Comparison of ENCODE assay signal across 1 cellular context in the genomic region with DNA sequence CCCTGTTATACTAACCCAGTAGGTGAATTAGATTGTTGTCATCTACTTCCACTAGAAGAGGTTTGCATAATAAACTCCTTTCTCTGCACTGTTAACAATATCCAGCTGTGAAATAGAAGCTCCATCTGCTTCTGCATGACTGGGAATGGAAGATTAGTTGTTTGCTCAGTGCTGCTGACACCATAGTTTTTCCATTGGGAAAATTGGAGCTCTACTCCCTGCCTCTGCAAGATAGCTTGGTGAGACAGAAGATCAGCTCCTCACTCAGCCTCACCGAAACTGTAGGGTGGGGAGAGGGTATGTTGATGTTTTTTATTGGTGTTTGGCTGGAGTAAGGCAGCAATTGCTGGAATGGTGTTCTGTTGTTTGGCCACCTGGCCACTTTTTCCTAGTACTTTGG.
TF ChIP-seq lines count a peak whose summit lies in the region.

No MANE protein-coding gene starts in this region.

TF ChIP-seq in H1, 55 proteins besides CTCF, POLR2A, EP300 and RAD21:
- no peak for TF ChIP-seq TAF1 (IDR thresholded peaks at IDR 0.05; ENCODE audit: low read depth, low read length)
- no peak for TF ChIP-seq SP1 (IDR thresholded peaks at IDR 0.05; ENCODE audit: low read depth, low read length)
- TF ChIP-seq TCF12 (IDR thresholded peaks at IDR 0.05; ENCODE audit: low read depth, low read length): no peak
- no peak for TF ChIP-seq CHD2 (IDR thresholded peaks at IDR 0.05; ENCODE audit: low read length)
- no peak for TF ChIP-seq NANOG (IDR thresholded peaks at IDR 0.05; ENCODE audit: insufficient read depth, low read depth, low read length, poor library complexity, severe bottlenecking)
- TF ChIP-seq TAF7 (optimal IDR thresholded peaks at IDR 0.05; ENCODE audit: borderline replicate concordance, low read depth, low read length): no peak
- TF ChIP-seq BCL11A (IDR thresholded peaks at IDR 0.05; ENCODE audit: low read depth in 2 of 2, low read length in 2 of 2): no peak
- TF ChIP-seq SIN3A (conservative IDR thresholded peaks at IDR 0.05 in 1 of 2, IDR thresholded peaks at IDR 0.05 in 1 of 2; ENCODE audit: low read depth in 1 of 2, low read length in 2 of 2): no peak
- no peak for TF ChIP-seq MAFK (IDR thresholded peaks at IDR 0.05; ENCODE audit: low read depth, low read length)
- TF ChIP-seq BACH1 (IDR thresholded peaks at IDR 0.05; ENCODE audit: low read length): no peak
- TF ChIP-seq CBX8 (IDR thresholded peaks at IDR 0.05; ENCODE audit: borderline replicate concordance, low read depth, low read length): no peak
- no peak for TF ChIP-seq KDM1A (IDR thresholded peaks at IDR 0.05; ENCODE audit: borderline replicate concordance, low read length)
